In the genomic region with DNA sequence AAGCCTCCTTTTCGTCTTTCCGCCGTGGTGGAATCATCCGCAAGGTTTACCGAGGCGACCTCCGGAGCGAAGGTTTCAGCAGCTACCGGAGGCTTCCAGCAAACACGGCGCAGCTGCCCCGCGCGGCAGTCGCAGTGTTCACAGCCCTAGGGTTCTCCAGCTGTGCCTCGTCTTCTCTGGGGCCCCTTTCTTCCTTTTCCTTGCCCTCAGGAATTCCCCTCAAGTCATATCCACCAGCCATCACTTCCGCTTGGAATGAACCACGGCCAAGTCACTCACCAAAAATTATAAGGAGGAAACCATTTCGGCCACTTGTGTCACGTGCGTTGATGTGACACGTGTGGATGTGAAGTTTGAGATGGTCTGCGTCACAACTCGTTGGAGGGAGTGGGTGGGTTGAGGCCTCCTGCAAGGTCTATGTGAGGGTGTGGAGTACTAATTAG, we compare ENCODE assay signal across 8 cellular contexts.
A peak's percentile ranks its signal among the peaks of the same experiment; 100 is the strongest.
DNase-seq lines count a peak whose midpoint lies in the region; ATAC-seq lines count a peak whose summit lies in the region.

No MANE protein-coding gene starts in this region.

- H3K27me3 ChIP-seq in mucosa of rectum (ENCODE audit: control insufficient read depth in 2 of 2, insufficient read depth in 2 of 2, low read length in 2 of 2) (no peaks in the 10 kb centered on the region), subcutaneous abdominal adipose tissue (ENCODE audit: control insufficient read depth in 5 of 5, insufficient read depth in 4 of 5, low read length in 5 of 5) (no peaks in the 10 kb centered on the region)

- H3K36me3 ChIP-seq in mucosa of rectum (ENCODE audit: control insufficient read depth in 2 of 2, insufficient read depth in 2 of 2, low read length in 2 of 2) (no peaks in the 10 kb centered on the region), subcutaneous abdominal adipose tissue (ENCODE audit: control insufficient read depth in 5 of 5, insufficient read depth in 5 of 5, low read length in 5 of 5) (no peaks in the 10 kb centered on the region)

- peaks cover 19 to 21% of the 10 kb centered on the region in 2 donors for H3K4me1 ChIP-seq in mucosa of rectum (ENCODE audit: control insufficient read depth in 2 of 2, insufficient read depth in 2 of 2, low read length in 2 of 2)
- H3K4me1 ChIP-seq in subcutaneous abdominal adipose tissue (ENCODE audit: control insufficient read depth in 5 of 5, insufficient read depth in 5 of 5, low read length in 5 of 5), result peaks cover 2 to 27% (median 22%) of the 10 kb centered on the region in 5 donors

- intact Hi-C loops in dendritic cell treated with granulocyte-macrophage colony-stimulating factor and Interleukin-4, amounts not matched to agents 40 ng/mL and 50 ng/mL, for 4 days (cut with micrococcal nuclease), result loop anchor here (1.0 to 5.0 kb wide), 4 partner anchors 15 to 213 kb away; a partner anchor contains a TSS

- no peaks in the 10 kb centered on the region for H3K9me3 Mint-ChIP-seq in dendritic cell treated with granulocyte-macrophage colony-stimulating factor and Interleukin-4, amounts not matched to agents 40 ng/mL and 50 ng/mL, for 4 days

- no peaks in the 10 kb centered on the region for H3K27me3 Mint-ChIP-seq in dendritic cell treated with granulocyte-macrophage colony-stimulating factor and Interleukin-4, amounts not matched to agents 40 ng/mL and 50 ng/mL, for 4 days

- DNase-seq in T follicular helper cell (ENCODE audit: low read depth), result peak; percentile 27
- DNase-seq in LoVo (ENCODE audit: low spot score), result no peak

- H3K36me3 Mint-ChIP-seq in dendritic cell treated with granulocyte-macrophage colony-stimulating factor and Interleukin-4, amounts not matched to agents 40 ng/mL and 50 ng/mL, for 4 days (ENCODE audit: low read depth), result peaks cover 6% of the 10 kb centered on the region

- peak; percentile 17 for ATAC-seq in GM18499 (IDR thresholded peaks at IDR 0.05; ENCODE audit: insufficient read depth, unreplicated experiment)
- ATAC-seq in HG02759 (IDR thresholded peaks at IDR 0.05; ENCODE audit: unreplicated experiment), result peak; percentile 6
- no peak for ATAC-seq in GM18907 (IDR thresholded peaks at IDR 0.05; ENCODE audit: unreplicated experiment)

- peak overlapping the region; percentile 67 to 70 for H3K4me3 ChIP-seq in mucosa of rectum (ENCODE audit: low read length in 2 of 2)
- H3K4me3 ChIP-seq in subcutaneous abdominal adipose tissue (ENCODE audit: low read depth in 1 of 5, low read length in 5 of 5), result peak overlapping the region; percentile 22 to 77 (median 71)

- peak overlapping the region; percentile 100 for H3K27ac Mint-ChIP-seq in dendritic cell treated with granulocyte-macrophage colony-stimulating factor and Interleukin-4, amounts not matched to agents 40 ng/mL and 50 ng/mL, for 4 days

- H3K27ac ChIP-seq in mucosa of rectum (ENCODE audit: low read depth in 2 of 2, low read length in 2 of 2) (peak overlapping the region; percentile 78 to 81), subcutaneous abdominal adipose tissue (ENCODE audit: low read depth, low read length) (peak overlapping the region; percentile 91)

- peaks cover 48% of the 10 kb centered on the region for H3K4me1 Mint-ChIP-seq in dendritic cell treated with granulocyte-macrophage colony-stimulating factor and Interleukin-4, amounts not matched to agents 40 ng/mL and 50 ng/mL, for 4 days (ENCODE audit: low read depth)

- peak overlapping the region; percentile 82 for H3K4me3 Mint-ChIP-seq in dendritic cell treated with granulocyte-macrophage colony-stimulating factor and Interleukin-4, amounts not matched to agents 40 ng/mL and 50 ng/mL, for 4 days

- H3K9ac ChIP-seq in mucosa of rectum (ENCODE audit: low read depth in 1 of 2, low read length in 2 of 2) (peak overlapping the region; percentile 54 to 67), subcutaneous abdominal adipose tissue (ENCODE audit: low read length in 5 of 5) (peak overlapping the region; percentile 38 to 89 (median 84))

- H3K9me3 ChIP-seq in mucosa of rectum (ENCODE audit: control insufficient read depth in 2 of 2, low read length in 2 of 2), result no peaks in the 10 kb centered on the region
- no peaks in the 10 kb centered on the region for H3K9me3 ChIP-seq in subcutaneous abdominal adipose tissue (ENCODE audit: control insufficient read depth in 5 of 5, low read length in 5 of 5)
